Comparison of ENCODE assay signal across 9 cellular contexts in the genomic region with DNA sequence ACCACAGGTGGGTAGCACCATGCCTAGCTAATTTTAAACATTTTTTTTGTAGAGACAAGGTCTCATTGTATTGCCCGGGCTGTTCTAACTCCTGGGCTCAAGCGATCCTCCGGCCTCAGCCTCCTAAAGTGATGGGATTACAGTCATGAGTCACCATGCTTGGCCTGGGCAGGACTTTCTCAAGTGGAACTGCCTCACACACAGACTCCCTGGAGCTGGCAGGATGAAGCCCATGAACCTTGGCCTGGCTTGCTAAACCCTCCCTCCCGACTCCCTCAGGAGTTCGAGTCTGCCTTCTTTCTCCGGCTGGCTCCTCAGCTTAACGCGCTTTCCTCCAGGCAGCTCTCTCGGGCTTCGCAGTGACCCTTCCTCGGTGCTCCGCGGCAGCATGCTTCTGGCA. TPM values are rescaled to one million over a fixed set of nuclear protein-coding genes. Genes with fewer than 3 reads are reported as not detected.
DNase-seq lines count a peak whose midpoint lies in the region; ATAC-seq, FAIRE-seq and TF ChIP-seq lines count a peak whose summit lies in the region.
"Had no signal": no experiment of that assay in that cellular context is flagged by ENCODE, and none has a peak within 500 bp of the region (broad histone marks: within the 10 kb centered on the region; RNA-seq: fewer than 3 reads in every experiment).

No MANE protein-coding gene starts in this region.

- peaks cover under 1% of the 10 kb centered on the region for H3K4me1 ChIP-seq in psoas muscle

- peak; percentile 91 for DNase-seq in Daoy (ENCODE audit: low read depth)
- DNase-seq in RPMI7951 (ENCODE audit: low read depth): peak; percentile 65
- peak; percentile 23 for DNase-seq in epithelial cell of esophagus (ENCODE audit: low read depth)
- peak; percentile 71 to 79 for DNase-seq in psoas muscle
- DNase-seq in SW 1271 (lab: John Stamatoyannopoulos, UW): no peak
- no peak for DNase-seq in GM19239 (ENCODE audit: insufficient read length, low spot score)
- DNase-seq in NCI-H2107 (lab: John Stamatoyannopoulos, UW): no peak
- no peak for DNase-seq in medulla oblongata (ENCODE audit: extremely low spot score)
- DNase-seq: H7 had no signal

- no peak for TF ChIP-seq CTCF in epithelial cell of esophagus (IDR thresholded peaks at IDR 0.05; ENCODE audit: insufficient read depth, low read depth, low read length, missing control alignments)
- no peak for TF ChIP-seq CTCF in psoas muscle (IDR thresholded peaks at IDR 0.05)

- peaks cover 0 to 3% (median 2%) of the 10 kb centered on the region in 3 donors for H3K27me3 ChIP-seq in psoas muscle (ENCODE audit: insufficient read depth in 3 of 3, low read length in 2 of 3)

- H3K4me3 ChIP-seq in epithelial cell of esophagus (ENCODE audit: low read length): no peak overlapping the region
- no peak overlapping the region for H3K4me3 ChIP-seq in psoas muscle

- no peak overlapping the region for H3K27ac ChIP-seq in psoas muscle

- no peaks in the 10 kb centered on the region for H3K36me3 ChIP-seq in psoas muscle (ENCODE audit: insufficient read depth in 1 of 2, low read depth in 1 of 2)

- 66 to 83% (median 69%) methylated on average over 13 of the region's 13 CpGs for WGBS in psoas muscle, 3 donors

- peak in 3 of 4 donors; percentile 39 to 61 (median 48) for ATAC-seq in psoas muscle

- no peak for FAIRE-seq in GM19239 (lab: Jason Lieb, UNC)

- no peaks in the 10 kb centered on the region for H3K9me3 ChIP-seq in psoas muscle

- intact Hi-C loops in psoas muscle (cut with DNase I): no loop called here

RNA-seq across cellular contexts. Expression of a gene that starts 7.7 kb away (rescaled TPM):
- total RNA-seq in Daoy (2014; rRNA removed; shearing (Covaris generic)): 59.8 and 69.8 TPM in 2 replicates
- 112 and 131 TPM in 2 replicates for total RNA-seq in RPMI7951 (2014; rRNA removed; shearing (Covaris generic))
- total RNA-seq in psoas muscle: 10 to 100 TPM; 12.3 to 24.9 (median 19.0) TPM
- 10 to 100 TPM; 12.2 to 14.6 (median 13.2) TPM for polyA plus RNA-seq in psoas muscle

Comparison
In these comparisons a context has a peak if more than half of its experiments do, and no peak if none do; other contexts are left out.
1. DNase-seq: peak in Daoy (single experiment), RPMI7951 (single experiment), epithelial cell of esophagus (single experiment) and psoas muscle (2 of 2); none in SW 1271 (0 of 2), GM19239 (single experiment), NCI-H2107 (single experiment) and medulla oblongata (single experiment).